Comparison of ENCODE assay signal across 13 cellular contexts in genomic region chr22:30838111-30838510, GRCh38.
DNase-seq lines count a peak whose midpoint lies in the region; ATAC-seq, FAIRE-seq and TF ChIP-seq lines count a peak whose summit lies in the region.
"Had no signal": no experiment of that assay in that cellular context is flagged by ENCODE, and none has a peak within 500 bp of the region (broad histone marks: within the 10 kb centered on the region; RNA-seq: fewer than 3 reads in every experiment).

No MANE protein-coding gene starts in this region.

- in situ Hi-C loops in HepG2 (cut with HindIII; ENCODE audit: extremely low pct_ligation_motif_present, low pct_unique_long_range_greater_than_20kb) = no loop called here

- BruUV-seq in HepG2 (replicated peaks; lab: Mats Ljungman, UMichigan) = no TSS peak

- DNase-seq in HepG2 (ENCODE audit: low spot score) (no peak), right lobe of liver (no peak), epithelial cell of prostate (ENCODE audit: low read depth, low spot score) (no peak), keratinocyte (ENCODE audit: low read depth, low spot score) (no peak), upper lobe of left lung (no peak), WERI-Rb-1 (no peak), T-helper 17 cell (no peak), SIG-M5 (lab: John Stamatoyannopoulos, UW) (no peak)
- DNase-seq: NCI-H1436, NCI-H2029 treated with DMSO at 0.1 percent for 48 hours, NCI-H226, NCI-H526, OCI-M1 had no signal

- no peak for FAIRE-seq in HepG2 (lab: Jason Lieb, UNC)
- peak; percentile 61 for FAIRE-seq in keratinocyte (lab: Jason Lieb, UNC)

- no peak overlapping the region for H3K27ac ChIP-seq in HepG2 (ENCODE audit: extremely low read length, insufficient read depth, low read length)
- no peak overlapping the region for H3K27ac ChIP-seq in right lobe of liver
- H3K27ac ChIP-seq in epithelial cell of prostate = peak overlapping the region; percentile 69
- H3K27ac ChIP-seq in keratinocyte (ENCODE audit: control insufficient read depth, insufficient read depth, low read length) = peak overlapping the region; percentile 57
- H3K27ac ChIP-seq in upper lobe of left lung = no peak overlapping the region
- H3K27ac ChIP-seq in WERI-Rb-1 = no peak overlapping the region

- H3K9me3 ChIP-seq in HepG2 (ENCODE audit: low read length) (peaks cover 7% of the 10 kb centered on the region; the same call in 1 of the 2 replicates), right lobe of liver (no peaks in the 10 kb centered on the region), keratinocyte (ENCODE audit: control insufficient read depth, low read depth, low read length) (no peaks in the 10 kb centered on the region), upper lobe of left lung (peaks cover 0 to 7% (median 3%) of the 10 kb centered on the region in 4 donors), WERI-Rb-1 (ENCODE audit: severe bottlenecking) (peaks cover 5% of the 10 kb centered on the region), T-helper 17 cell (ENCODE audit: control insufficient read depth, low read length, poor library complexity, severe bottlenecking) (no peaks in the 10 kb centered on the region)

- H2AFZ ChIP-seq in HepG2 (ENCODE audit: low read length) = no peak overlapping the region
- no peak overlapping the region for H2AFZ ChIP-seq in keratinocyte (ENCODE audit: control insufficient read depth, low read length)

- CTCF ChIA-PET in HepG2 (lab: Yijun Ruan, JAX; ENCODE audit: low intra/inter-chr PET ratio, low total read pairs) = no interaction called here

- H3K9me1 ChIP-seq in keratinocyte (ENCODE audit: control insufficient read depth, extremely low read depth, insufficient read depth, low read length) = no peaks in the 10 kb centered on the region

- H3K27me3 Mint-ChIP-seq in T-helper 17 cell = peaks cover 14% of the 10 kb centered on the region

- no peak overlapping the region for H3K4me2 ChIP-seq in HepG2 (ENCODE audit: low read depth, low read length)
- H3K4me2 ChIP-seq in keratinocyte (ENCODE audit: control insufficient read depth, extremely low read depth, insufficient read depth, low read depth, low read length) = no peak overlapping the region

- H3K9ac ChIP-seq in HepG2 (ENCODE audit: insufficient read depth, low read depth, low read length) (no peak overlapping the region), keratinocyte (ENCODE audit: control insufficient read depth, extremely low read depth, insufficient read depth, low read length) (no peak overlapping the region)

- H3K4me1 Mint-ChIP-seq in T-helper 17 cell = no peaks in the 10 kb centered on the region

- no peaks in the 10 kb centered on the region for H3K36me3 Mint-ChIP-seq in T-helper 17 cell (ENCODE audit: low read depth)

- H3K27ac Mint-ChIP-seq in T-helper 17 cell = no peak overlapping the region

- intact Hi-C loops in HepG2 (cut with micrococcal nuclease; ENCODE audit: unreplicated experiment) = no loop called here
- intact Hi-C loops in right lobe of liver (cut with DNase I) = no loop called here

- no peaks in the 10 kb centered on the region for H3K79me2 ChIP-seq in HepG2 (ENCODE audit: insufficient read depth, low read length)
- no peaks in the 10 kb centered on the region for H3K79me2 ChIP-seq in keratinocyte (ENCODE audit: control insufficient read depth, insufficient read depth, low read length)

- no peak for ATAC-seq in HepG2
- no peak for ATAC-seq in right lobe of liver
- no peak for ATAC-seq in upper lobe of left lung (ENCODE audit: low FRiP score in 2 of 2)
- ATAC-seq in T-helper 17 cell = no peak

- no peaks in the 10 kb centered on the region for H3K4me1 ChIP-seq in HepG2 (ENCODE audit: insufficient read depth, low read length)
- no peaks in the 10 kb centered on the region for H3K4me1 ChIP-seq in right lobe of liver
- H3K4me1 ChIP-seq in keratinocyte (ENCODE audit: control insufficient read depth, extremely low read depth, insufficient read depth, low read length) = peaks cover 44% of the 10 kb centered on the region
- no peaks in the 10 kb centered on the region for H3K4me1 ChIP-seq in upper lobe of left lung

- no peak for TF ChIP-seq EP300 in HepG2 (IDR thresholded peaks at IDR 0.05; ENCODE audit: low read depth in 2 of 2, low read length in 2 of 2)
- TF ChIP-seq EP300 in HepG2 (CRISPR knock-in tag; IDR thresholded peaks at IDR 0.05; ENCODE audit: borderline replicate concordance) = no peak
- TF ChIP-seq EP300 in upper lobe of left lung (IDR thresholded peaks at IDR 0.05) = no peak

- WGBS in HepG2 (ENCODE audit: low lambda C conversion rate) = 16% methylated on average over 3 of the region's 3 CpGs
- 61% methylated on average over 3 of the region's 3 CpGs for WGBS in right lobe of liver (ENCODE audit: insufficient coverage, low coverage, low lambda C conversion rate, missing lambda C conversion rate)
- WGBS in upper lobe of left lung, 2 donors = 84 to 90% methylated on average over 3 of the region's 3 CpGs

- H3K27me3 ChIP-seq in HepG2 (ENCODE audit: control insufficient read depth in 1 of 2, insufficient read depth in 2 of 2, low read length in 2 of 2) (peaks cover 0 to 2% of the 10 kb centered on the region in 2 experiments; a peak in 1 of 5 replicates), right lobe of liver (no peaks in the 10 kb centered on the region), keratinocyte (ENCODE audit: control insufficient read depth, extremely low read depth, insufficient read depth, low read length) (no peaks in the 10 kb centered on the region), upper lobe of left lung (no peaks in the 10 kb centered on the region), WERI-Rb-1 (ENCODE audit: insufficient read depth, low read depth, severe bottlenecking) (no peaks in the 10 kb centered on the region)

- TF ChIP-seq CTCF in HepG2 (CRISPR knock-in tag; IDR thresholded peaks at IDR 0.05) (no peak), right lobe of liver (IDR thresholded peaks at IDR 0.05) (no peak), keratinocyte (optimal IDR thresholded peaks at IDR 0.05 in 1 of 3, IDR thresholded peaks at IDR 0.05 in 1 of 3, conservative IDR thresholded peaks at IDR 0.05 in 1 of 3; ENCODE audit: extremely low read depth in 1 of 3, insufficient read depth in 2 of 3, low read length in 3 of 3) (no peak), upper lobe of left lung (IDR thresholded peaks at IDR 0.05) (no peak), WERI-Rb-1 (IDR thresholded peaks at IDR 0.05; ENCODE audit: low read depth, low read length) (no peak)

- no peak for TF ChIP-seq RAD21 in HepG2 (CRISPR knock-in tag; IDR thresholded peaks at IDR 0.05)

- H4K20me1 ChIP-seq in HepG2 (ENCODE audit: insufficient read depth, low read length) (no peaks in the 10 kb centered on the region), keratinocyte (ENCODE audit: control insufficient read depth, extremely low read depth, insufficient read depth, low read length) (no peaks in the 10 kb centered on the region)

- TF ChIP-seq POLR2A in HepG2 (IDR thresholded peaks at IDR 0.05; ENCODE audit: insufficient read depth in 1 of 2, low read depth in 2 of 2, low read length in 2 of 2) (no peak), right lobe of liver (IDR thresholded peaks at IDR 0.05) (no peak), upper lobe of left lung (IDR thresholded peaks at IDR 0.05) (no peak)

- dilution Hi-C loops in keratinocyte (cut with MboI; ENCODE audit: extremely low pct_ligation_motif_present, low sequenced_read_pairs) = no loop called here

- H3K36me3 ChIP-seq in HepG2 (replicated peaks in 1 of 2; ENCODE audit: control insufficient read depth in 1 of 2, insufficient read depth in 2 of 2, low read length in 2 of 2) (no peaks in the 10 kb centered on the region), right lobe of liver (no peaks in the 10 kb centered on the region), keratinocyte (ENCODE audit: control insufficient read depth in 2 of 2, extremely low read depth in 1 of 2, insufficient read depth in 2 of 2, low read length in 2 of 2) (peaks cover 0 to 12% of the 10 kb centered on the region in 2 experiments), upper lobe of left lung (no peaks in the 10 kb centered on the region), WERI-Rb-1 (no peaks in the 10 kb centered on the region)

- POLR2A ChIA-PET in HepG2 (lab: Yijun Ruan, JAX) = no interaction called here

- H3K4me3 ChIP-seq in HepG2 (replicated peaks in 1 of 3; ENCODE audit: insufficient read depth in 1 of 3, low read depth in 2 of 3, low read length in 3 of 3) (no peak overlapping the region), right lobe of liver (no peak overlapping the region), keratinocyte (ENCODE audit: control insufficient read depth in 2 of 3, extremely low read depth in 1 of 3, insufficient read depth in 2 of 3, low read depth in 1 of 3, low read length in 3 of 3) (no peak overlapping the region), upper lobe of left lung (no peak overlapping the region), WERI-Rb-1 (ENCODE audit: low read depth, low read length) (no peak overlapping the region)

- no peak overlapping the region for H3K4me3 Mint-ChIP-seq in T-helper 17 cell

TF ChIP-seq in HepG2, 621 proteins besides CTCF, POLR2A, EP300 and RAD21:
- TF ChIP-seq ZNF512 (CRISPR knock-in tag; IDR thresholded peaks at IDR 0.05) = no peak
- TF ChIP-seq CEBPB (IDR thresholded peaks at IDR 0.05; ENCODE audit: borderline replicate concordance, low read depth, low read length) = peak; percentile 27; the same call in 1 of the 2 replicates

Comparison
In these comparisons a context has a peak if more than half of its experiments do, and no peak if none do; other contexts are left out.
1. H3K27ac ChIP-seq: peak in epithelial cell of prostate (single experiment) and keratinocyte (single experiment); none in HepG2 (single experiment), right lobe of liver (0 of 3), upper lobe of left lung (0 of 4) and WERI-Rb-1 (single experiment).